13 cellular contexts compared by ENCODE assay signal in the genomic region with DNA sequence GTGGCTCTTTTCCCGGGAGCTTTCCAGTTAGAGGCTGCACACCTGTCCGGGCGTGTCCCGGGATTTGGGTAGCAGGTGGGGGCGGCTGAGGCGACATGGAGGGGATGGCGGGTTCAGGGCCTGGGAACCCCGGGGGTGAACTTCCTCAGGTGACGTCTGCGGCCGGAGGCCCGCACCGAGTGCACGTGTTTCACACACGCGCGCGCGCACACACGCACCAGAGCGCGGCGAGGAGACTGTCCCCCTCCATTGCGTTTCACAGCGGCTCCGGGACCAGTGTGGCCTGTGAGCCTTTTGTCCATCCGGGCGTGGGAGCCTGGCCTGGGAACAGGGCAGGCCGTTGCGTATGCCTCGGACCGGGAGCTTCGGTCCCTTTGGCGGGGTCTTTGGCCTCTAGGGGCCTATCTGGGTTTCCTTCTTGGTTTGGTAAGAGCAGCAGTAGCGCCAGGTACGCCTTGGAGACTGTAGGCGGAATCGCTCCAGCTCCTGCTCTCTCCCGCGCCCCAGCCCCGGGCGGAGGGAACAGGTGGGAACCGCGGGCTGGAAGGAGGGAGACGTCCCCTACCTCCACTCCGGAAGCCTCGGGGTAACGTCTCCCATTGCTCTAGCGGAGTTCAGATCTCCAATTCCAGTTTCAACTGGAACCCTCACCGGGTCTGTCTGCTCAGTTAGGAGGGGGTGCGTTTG.
DNase-seq lines count a peak whose midpoint lies in the region; ATAC-seq and TF ChIP-seq lines count a peak whose summit lies in the region.
"Had no signal": no experiment of that assay in that cellular context is flagged by ENCODE, and none has a peak within 500 bp of the region (broad histone marks: within the 10 kb centered on the region; RNA-seq: fewer than 3 reads in every experiment).

No MANE protein-coding gene starts in this region.

- H3K36me3 ChIP-seq in HUES6 (ENCODE audit: control insufficient read depth, insufficient read depth, low read length) (no peaks in the 10 kb centered on the region), duodenal mucosa (ENCODE audit: control insufficient read depth in 1 of 2, insufficient read depth in 2 of 2, low read length in 2 of 2) (no peaks in the 10 kb centered on the region)
- H3K36me3 ChIP-seq: BLaER1 had no signal

- peaks cover 99% of the 10 kb centered on the region for H3K27me3 ChIP-seq in HUES6 (ENCODE audit: control insufficient read depth, insufficient read depth, low read length)
- peaks cover 39 to 50% of the 10 kb centered on the region in 2 donors for H3K27me3 ChIP-seq in duodenal mucosa (ENCODE audit: control insufficient read depth in 1 of 2, insufficient read depth in 2 of 2, low read length in 2 of 2)

- H3K36me3 Mint-ChIP-seq in osteocyte (ENCODE audit: unreplicated experiment), result peaks cover 4% of the 10 kb centered on the region
- no peaks in the 10 kb centered on the region for H3K36me3 Mint-ChIP-seq in activated T-helper 17 cell treated with anti-CD3 and anti-CD28 coated beads, Interleukin-2, amount 50 U/mL, for 72 hours (ENCODE audit: low read depth)

- H3K9me3 ChIP-seq in HUES6 (ENCODE audit: control insufficient read depth, insufficient read depth, low read depth, low read length) (no peaks in the 10 kb centered on the region), duodenal mucosa (ENCODE audit: control insufficient read depth in 1 of 2, low read length in 2 of 2) (no peaks in the 10 kb centered on the region), iPS-18c (ENCODE audit: control insufficient read depth, insufficient read depth, low read length) (no peaks in the 10 kb centered on the region)

- H3K27ac Mint-ChIP-seq in osteocyte (ENCODE audit: unreplicated experiment), result no peak overlapping the region
- H3K27ac Mint-ChIP-seq in activated T-helper 17 cell treated with anti-CD3 and anti-CD28 coated beads, Interleukin-2, amount 50 U/mL, for 72 hours, result no peak overlapping the region
- H3K27ac Mint-ChIP-seq: activated CD8-positive, alpha-beta memory T cell treated with anti-CD3 and anti-CD28 coated beads, Interleukin-2, amount 10 ng/mL, durations not matched to agents 7 days and 5 days; effector memory CD8-positive, alpha-beta T cell had no signal

- H3K4me1 Mint-ChIP-seq in osteocyte (ENCODE audit: unreplicated experiment), result peaks cover 53% of the 10 kb centered on the region
- peaks cover 4% of the 10 kb centered on the region for H3K4me1 Mint-ChIP-seq in activated T-helper 17 cell treated with anti-CD3 and anti-CD28 coated beads, Interleukin-2, amount 50 U/mL, for 72 hours

- no peak for TF ChIP-seq CTCF in osteocyte (IDR thresholded peaks at IDR 0.05)

- DNase-seq in osteocyte (ENCODE audit: extremely low spot score, unreplicated experiment) (no peak), NCI-H2081 treated with DMSO at 0.1 percent for 48 hours (lab: John Stamatoyannopoulos, UW) (no peak), D341Med (ENCODE audit: low spot score) (no peak)
- DNase-seq: activated CD8-positive, alpha-beta memory T cell treated with anti-CD3 and anti-CD28 coated beads, Interleukin-2, amount 10 ng/mL, durations not matched to agents 7 days and 5 days; effector memory CD8-positive, alpha-beta T cell; NK-92 treated with Interleukin-12 subunit alpha and Interleukin-12 subunit beta, amount 100 ng/mL, for 24 hours; T-helper 1 cell had no signal

- no peak overlapping the region for H3K27ac ChIP-seq in HUES6 (ENCODE audit: low read depth, low read length)
- no peak overlapping the region for H3K27ac ChIP-seq in duodenal mucosa (ENCODE audit: low read depth, low read length)
- H3K27ac ChIP-seq: BLaER1 had no signal

- no peaks in the 10 kb centered on the region for H3K9me3 Mint-ChIP-seq in osteocyte (ENCODE audit: unreplicated experiment)
- H3K9me3 Mint-ChIP-seq in activated T-helper 17 cell treated with anti-CD3 and anti-CD28 coated beads, Interleukin-2, amount 50 U/mL, for 72 hours, result no peaks in the 10 kb centered on the region

- peak overlapping the region; percentile 59 for H3K4me3 Mint-ChIP-seq in osteocyte (ENCODE audit: unreplicated experiment)
- H3K4me3 Mint-ChIP-seq in activated T-helper 17 cell treated with anti-CD3 and anti-CD28 coated beads, Interleukin-2, amount 50 U/mL, for 72 hours, result no peak overlapping the region
- H3K4me3 Mint-ChIP-seq: activated CD8-positive, alpha-beta memory T cell treated with anti-CD3 and anti-CD28 coated beads, Interleukin-2, amount 10 ng/mL, durations not matched to agents 7 days and 5 days; effector memory CD8-positive, alpha-beta T cell had no signal

- ATAC-seq in activated T-helper 17 cell treated with anti-CD3 and anti-CD28 coated beads, Interleukin-2, amount 50 U/mL, for 72 hours (replicated peaks), result no peak
- ATAC-seq in HG03439 (IDR thresholded peaks at IDR 0.05; ENCODE audit: unreplicated experiment), result no peak
- ATAC-seq: activated CD8-positive, alpha-beta memory T cell treated with anti-CD3 and anti-CD28 coated beads, Interleukin-2, amount 10 ng/mL, durations not matched to agents 7 days and 5 days; effector memory CD8-positive, alpha-beta T cell had no signal

- peaks cover 92% of the 10 kb centered on the region for H3K27me3 Mint-ChIP-seq in osteocyte (ENCODE audit: unreplicated experiment)
- peaks cover 89% of the 10 kb centered on the region for H3K27me3 Mint-ChIP-seq in activated T-helper 17 cell treated with anti-CD3 and anti-CD28 coated beads, Interleukin-2, amount 50 U/mL, for 72 hours

- H3K9ac ChIP-seq in HUES6 (ENCODE audit: low read length) (no peak overlapping the region), duodenal mucosa (ENCODE audit: low read depth in 1 of 2, low read length in 2 of 2) (no peak overlapping the region)
- H3K9ac ChIP-seq: BLaER1 had no signal

- peaks cover 60% of the 10 kb centered on the region for H3K4me1 ChIP-seq in HUES6 (ENCODE audit: control insufficient read depth, insufficient read depth, low read length)
- peaks cover 10 to 13% of the 10 kb centered on the region in 2 donors for H3K4me1 ChIP-seq in duodenal mucosa (ENCODE audit: control insufficient read depth in 1 of 2, insufficient read depth in 2 of 2, low read length in 2 of 2)
- H3K4me1 ChIP-seq: BLaER1 had no signal

- H3K4me3 ChIP-seq in HUES6 (ENCODE audit: low read depth, low read length), result peak overlapping the region; percentile 57
- peak overlapping the region; percentile 47 to 52 for H3K4me3 ChIP-seq in duodenal mucosa (ENCODE audit: low read depth in 1 of 2, low read length in 2 of 2)
- H3K4me3 ChIP-seq in iPS-18c (ENCODE audit: insufficient read depth, low read depth, low read length), result peak overlapping the region; percentile 47
- H3K4me3 ChIP-seq: BLaER1 had no signal
